ENCODE assay signal across 8 cellular contexts in the genomic region with DNA sequence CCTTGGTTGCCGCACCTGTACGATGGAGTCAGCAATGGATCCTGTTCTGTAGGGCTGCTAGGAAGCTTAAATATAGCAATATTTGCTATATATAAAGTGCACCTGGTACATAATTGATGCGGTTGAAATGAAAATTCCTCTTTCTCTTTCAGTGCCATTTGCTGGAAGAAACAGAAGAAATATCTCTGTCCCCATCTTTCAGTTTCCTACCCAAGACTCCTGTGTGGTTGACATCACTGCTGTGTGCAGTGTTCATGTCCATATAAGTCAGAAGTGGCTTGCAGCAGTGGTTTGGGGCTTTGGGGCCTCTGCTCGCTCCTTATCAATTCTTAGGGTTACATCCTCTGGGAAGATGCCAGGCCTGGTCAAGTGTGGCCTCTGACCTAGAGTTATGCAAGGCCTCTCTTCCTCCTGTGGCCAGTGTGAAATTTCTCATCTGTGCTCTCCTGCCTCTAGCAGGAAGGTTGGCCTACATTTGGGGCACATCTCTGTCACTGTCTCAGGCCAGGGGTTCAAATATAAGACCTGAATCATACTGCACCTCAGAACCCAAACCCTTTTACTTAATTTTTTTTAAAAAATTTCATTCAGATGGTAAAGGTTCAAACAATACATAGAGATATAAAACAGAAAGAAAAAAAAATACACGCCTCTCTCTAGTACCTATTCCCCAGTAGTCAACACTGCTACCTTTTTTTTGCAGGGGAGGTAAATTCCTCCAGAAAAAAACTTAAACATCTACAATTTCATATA. TPM values are rescaled to one million over a fixed set of nuclear protein-coding genes. Genes with fewer than 3 reads are reported as not detected.
A peak's percentile ranks its signal among the peaks of the same experiment; 100 is the strongest.
DNase-seq lines count a peak whose midpoint lies in the region; ATAC-seq lines count a peak whose summit lies in the region.
"Had no signal": no experiment of that assay in that cellular context is flagged by ENCODE, and none has a peak within 500 bp of the region (broad histone marks: within the 10 kb centered on the region; RNA-seq: fewer than 3 reads in every experiment).

No MANE protein-coding gene starts in this region.

- ATAC-seq in GM19035 (IDR thresholded peaks at IDR 0.05; ENCODE audit: unreplicated experiment) (peak; percentile 56), HG02870 (IDR thresholded peaks at IDR 0.05; ENCODE audit: unreplicated experiment) (peak; percentile 88)
- ATAC-seq: Panc1 had no signal

- peak; percentile 81 for DNase-seq in RPMI8226
- DNase-seq in mesenteric fat pad (ENCODE audit: low spot score) = peak; percentile 55
- no peak for DNase-seq in NCI-H1930 (lab: John Stamatoyannopoulos, UW)
- DNase-seq in anterior cingulate cortex (lab: John Stamatoyannopoulos, UW) = no peak
- DNase-seq in activated CD4-positive, alpha-beta T cell treated with anti-CD3 and anti-CD28 coated beads, Interleukin-2, amount 50 U/mL, for 4 hours = no peak

RNA-seq across cellular contexts. Expression of gene MAPKAPK2, which starts 32.7 kb away (rescaled TPM):
- 103 TPM for total RNA-seq in mesenteric fat pad

RNA-seq across cellular contexts. Expression of gene IL19, which starts 53.2 kb away (rescaled TPM):
- not detected for total RNA-seq in mesenteric fat pad

RNA-seq across cellular contexts. Expression of gene IL10, which starts 54.9 kb away (rescaled TPM):
- 23.0 TPM for total RNA-seq in mesenteric fat pad

Comparison
In these comparisons a context has a peak if more than half of its experiments do, and no peak if none do; other contexts are left out.
1. DNase-seq: peak in RPMI8226 (single experiment) and mesenteric fat pad (single experiment); none in NCI-H1930 (0 of 2), anterior cingulate cortex (0 of 58) and activated CD4-positive, alpha-beta T cell treated with anti-CD3 and anti-CD28 coated beads, Interleukin-2, amount 50 U/mL, for 4 hours (0 of 2).